Comparison of ENCODE assay signal across 1 cellular context in genomic region chr17:63947711-63948330, GRCh38.
TF ChIP-seq lines count a peak whose summit lies in the region.

No MANE protein-coding gene starts in this region.

TF ChIP-seq in K562, 482 proteins besides CTCF, POLR2A, EP300 and RAD21:
- no peak for TF ChIP-seq NR4A1 (CRISPR knock-in tag; IDR thresholded peaks at IDR 0.05)
- no peak for TF ChIP-seq NR4A1 (tag; IDR thresholded peaks at IDR 0.05)
- TF ChIP-seq, protein P1, sequence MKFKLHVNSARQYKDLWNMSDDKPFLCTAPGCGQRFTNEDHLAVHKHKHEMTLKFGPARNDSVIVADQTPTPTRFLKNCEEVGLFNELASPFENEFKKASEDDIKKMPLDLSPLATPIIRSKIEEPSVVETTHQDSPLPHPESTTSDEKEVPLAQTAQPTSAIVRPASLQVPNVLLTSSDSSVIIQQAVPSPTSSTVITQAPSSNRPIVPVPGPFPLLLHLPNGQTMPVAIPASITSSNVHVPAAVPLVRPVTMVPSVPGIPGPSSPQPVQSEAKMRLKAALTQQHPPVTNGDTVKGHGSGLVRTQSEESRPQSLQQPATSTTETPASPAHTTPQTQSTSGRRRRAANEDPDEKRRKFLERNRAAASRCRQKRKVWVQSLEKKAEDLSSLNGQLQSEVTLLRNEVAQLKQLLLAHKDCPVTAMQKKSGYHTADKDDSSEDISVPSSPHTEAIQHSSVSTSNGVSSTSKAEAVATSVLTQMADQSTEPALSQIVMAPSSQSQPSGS (CRISPR knock-in tag; IDR thresholded peaks at IDR 0.05), result no peak
- TF ChIP-seq, protein P2, sequence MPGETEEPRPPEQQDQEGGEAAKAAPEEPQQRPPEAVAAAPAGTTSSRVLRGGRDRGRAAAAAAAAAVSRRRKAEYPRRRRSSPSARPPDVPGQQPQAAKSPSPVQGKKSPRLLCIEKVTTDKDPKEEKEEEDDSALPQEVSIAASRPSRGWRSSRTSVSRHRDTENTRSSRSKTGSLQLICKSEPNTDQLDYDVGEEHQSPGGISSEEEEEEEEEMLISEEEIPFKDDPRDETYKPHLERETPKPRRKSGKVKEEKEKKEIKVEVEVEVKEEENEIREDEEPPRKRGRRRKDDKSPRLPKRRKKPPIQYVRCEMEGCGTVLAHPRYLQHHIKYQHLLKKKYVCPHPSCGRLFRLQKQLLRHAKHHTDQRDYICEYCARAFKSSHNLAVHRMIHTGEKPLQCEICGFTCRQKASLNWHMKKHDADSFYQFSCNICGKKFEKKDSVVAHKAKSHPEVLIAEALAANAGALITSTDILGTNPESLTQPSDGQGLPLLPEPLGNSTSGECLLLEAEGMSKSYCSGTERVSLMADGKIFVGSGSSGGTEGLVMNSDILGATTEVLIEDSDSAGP (CRISPR knock-in tag; IDR thresholded peaks at IDR 0.05), result 0 out of 2 replicates have a peak, but pooled peaks have one; percentile 45
- TF ChIP-seq, protein P3, sequence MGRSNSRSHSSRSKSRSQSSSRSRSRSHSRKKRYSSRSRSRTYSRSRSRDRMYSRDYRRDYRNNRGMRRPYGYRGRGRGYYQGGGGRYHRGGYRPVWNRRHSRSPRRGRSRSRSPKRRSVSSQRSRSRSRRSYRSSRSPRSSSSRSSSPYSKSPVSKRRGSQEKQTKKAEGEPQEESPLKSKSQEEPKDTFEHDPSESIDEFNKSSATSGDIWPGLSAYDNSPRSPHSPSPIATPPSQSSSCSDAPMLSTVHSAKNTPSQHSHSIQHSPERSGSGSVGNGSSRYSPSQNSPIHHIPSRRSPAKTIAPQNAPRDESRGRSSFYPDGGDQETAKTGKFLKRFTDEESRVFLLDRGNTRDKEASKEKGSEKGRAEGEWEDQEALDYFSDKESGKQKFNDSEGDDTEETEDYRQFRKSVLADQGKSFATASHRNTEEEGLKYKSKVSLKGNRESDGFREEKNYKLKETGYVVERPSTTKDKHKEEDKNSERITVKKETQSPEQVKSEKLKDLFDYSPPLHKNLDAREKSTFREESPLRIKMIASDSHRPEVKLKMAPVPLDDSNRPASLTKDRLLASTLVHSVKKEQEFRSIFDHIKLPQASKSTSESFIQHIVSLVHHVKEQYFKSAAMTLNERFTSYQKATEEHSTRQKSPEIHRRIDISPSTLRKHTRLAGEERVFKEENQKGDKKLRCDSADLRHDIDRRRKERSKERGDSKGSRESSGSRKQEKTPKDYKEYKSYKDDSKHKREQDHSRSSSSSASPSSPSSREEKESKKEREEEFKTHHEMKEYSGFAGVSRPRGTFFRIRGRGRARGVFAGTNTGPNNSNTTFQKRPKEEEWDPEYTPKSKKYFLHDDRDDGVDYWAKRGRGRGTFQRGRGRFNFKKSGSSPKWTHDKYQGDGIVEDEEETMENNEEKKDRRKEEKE (IDR thresholded peaks at IDR 0.05; ENCODE audit: borderline replicate concordance in 1 of 2, control insufficient read depth in 1 of 2, low read depth in 2 of 2, low read length in 1 of 2), result no peak
- TF ChIP-seq, protein P4, sequence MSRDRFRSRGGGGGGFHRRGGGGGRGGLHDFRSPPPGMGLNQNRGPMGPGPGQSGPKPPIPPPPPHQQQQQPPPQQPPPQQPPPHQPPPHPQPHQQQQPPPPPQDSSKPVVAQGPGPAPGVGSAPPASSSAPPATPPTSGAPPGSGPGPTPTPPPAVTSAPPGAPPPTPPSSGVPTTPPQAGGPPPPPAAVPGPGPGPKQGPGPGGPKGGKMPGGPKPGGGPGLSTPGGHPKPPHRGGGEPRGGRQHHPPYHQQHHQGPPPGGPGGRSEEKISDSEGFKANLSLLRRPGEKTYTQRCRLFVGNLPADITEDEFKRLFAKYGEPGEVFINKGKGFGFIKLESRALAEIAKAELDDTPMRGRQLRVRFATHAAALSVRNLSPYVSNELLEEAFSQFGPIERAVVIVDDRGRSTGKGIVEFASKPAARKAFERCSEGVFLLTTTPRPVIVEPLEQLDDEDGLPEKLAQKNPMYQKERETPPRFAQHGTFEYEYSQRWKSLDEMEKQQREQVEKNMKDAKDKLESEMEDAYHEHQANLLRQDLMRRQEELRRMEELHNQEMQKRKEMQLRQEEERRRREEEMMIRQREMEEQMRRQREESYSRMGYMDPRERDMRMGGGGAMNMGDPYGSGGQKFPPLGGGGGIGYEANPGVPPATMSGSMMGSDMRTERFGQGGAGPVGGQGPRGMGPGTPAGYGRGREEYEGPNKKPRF (IDR thresholded peaks at IDR 0.05; ENCODE audit: low read depth, low read length), result no peak
- no peak for TF ChIP-seq GATAD2A (IDR thresholded peaks at IDR 0.05)
